In genomic region chr11:100978442-100978841, GRCh38 we compare ENCODE assay signal across 16 cellular contexts.
DNase-seq lines count a peak whose midpoint lies in the region; ATAC-seq, FAIRE-seq and TF ChIP-seq lines count a peak whose summit lies in the region.
"Had no signal": no experiment of that assay in that cellular context is flagged by ENCODE, and none has a peak within 500 bp of the region (broad histone marks: within the 10 kb centered on the region; RNA-seq: fewer than 3 reads in every experiment).

No MANE protein-coding gene starts in this region.

- FAIRE-seq in urothelium cell line (lab: Jason Lieb, UNC), result no peak
- FAIRE-seq: A549, GM12878, GM18507 had no signal

- 30% methylated on average over 2 of the region's 2 CpGs; no CpG with 5 or more reads in 1 of the 2 experiments for WGBS in endodermal cell (ENCODE audit: insufficient coverage in 1 of 2, insufficient read length in 1 of 2), 2 experiments

- peak overlapping the region; percentile 75 for H3K27ac ChIP-seq in HUES48 (ENCODE audit: low read depth, low read length)
- H3K27ac ChIP-seq in endodermal cell (ENCODE audit: low read depth, low read length), result no peak overlapping the region
- H3K27ac ChIP-seq: A549, C4-2B, HL-60 had no signal

- ATAC-seq in activated CD4-positive, alpha-beta T cell treated with anti-CD3 and anti-CD28 coated beads for 36 hours, result no peak
- ATAC-seq: A549, GM12878, HCT116 had no signal

- CTCF ChIA-PET in activated CD4-positive, alpha-beta T cell treated with anti-CD3 and anti-CD28 coated beads for 36 hours (lab: Charles Lee), result no interaction called here

- H3K27me3 ChIP-seq in HUES48 (ENCODE audit: control insufficient read depth, insufficient read depth, low read length) (peaks cover 46% of the 10 kb centered on the region), endodermal cell (ENCODE audit: control insufficient read depth, insufficient read depth, low read length, poor library complexity, severe bottlenecking) (no peaks in the 10 kb centered on the region)
- H3K27me3 ChIP-seq: BE2C had no signal

- H3K4me1 ChIP-seq in HUES48 (ENCODE audit: control insufficient read depth, insufficient read depth, low read length), result peaks cover 10% of the 10 kb centered on the region; the same call in 1 of the 2 replicates
- H3K4me1 ChIP-seq in endodermal cell (ENCODE audit: control insufficient read depth, insufficient read depth, low read length), result peaks cover 8% of the 10 kb centered on the region
- H3K4me1 ChIP-seq: A549, BE2C had no signal

- POLR2A ChIA-PET in activated CD4-positive, alpha-beta T cell treated with anti-CD3 and anti-CD28 coated beads for 36 hours (lab: Charles Lee), result no interaction called here

- peaks cover 20% of the 10 kb centered on the region for H3K27me3 Mint-ChIP-seq in endodermal cell (ENCODE audit: insufficient read depth)
- H3K27me3 Mint-ChIP-seq in activated CD4-positive, alpha-beta T cell treated with anti-CD3 and anti-CD28 coated beads for 36 hours, result no peaks in the 10 kb centered on the region
- H3K27me3 Mint-ChIP-seq: CD4-positive, alpha-beta memory T cell had no signal

- peaks cover 68% of the 10 kb centered on the region for H3K36me3 Mint-ChIP-seq in endodermal cell (ENCODE audit: low read depth)
- no peaks in the 10 kb centered on the region for H3K36me3 Mint-ChIP-seq in activated CD4-positive, alpha-beta T cell treated with anti-CD3 and anti-CD28 coated beads for 36 hours (ENCODE audit: low read depth)
- H3K36me3 Mint-ChIP-seq: CD4-positive, alpha-beta memory T cell had no signal

- peaks cover 50% of the 10 kb centered on the region for H3K36me3 ChIP-seq in HUES48 (ENCODE audit: control insufficient read depth, insufficient read depth, low read length)
- peaks cover 92% of the 10 kb centered on the region for H3K36me3 ChIP-seq in endodermal cell (ENCODE audit: control insufficient read depth, insufficient read depth, low read length)
- H3K36me3 ChIP-seq: BE2C had no signal

- no peak overlapping the region for H3K27ac Mint-ChIP-seq in endodermal cell
- no peak overlapping the region for H3K27ac Mint-ChIP-seq in activated CD4-positive, alpha-beta T cell treated with anti-CD3 and anti-CD28 coated beads for 36 hours
- H3K27ac Mint-ChIP-seq: CD4-positive, alpha-beta memory T cell had no signal

- H3K9ac ChIP-seq in HUES48 (ENCODE audit: low read depth, low read length) (no peak overlapping the region), endodermal cell (ENCODE audit: extremely low read depth, low read length, poor library complexity, severe bottlenecking) (no peak overlapping the region)

- H3K4me3 Mint-ChIP-seq in endodermal cell, result no peak overlapping the region
- no peak overlapping the region for H3K4me3 Mint-ChIP-seq in activated CD4-positive, alpha-beta T cell treated with anti-CD3 and anti-CD28 coated beads for 36 hours
- H3K4me3 Mint-ChIP-seq: CD4-positive, alpha-beta memory T cell had no signal

- DNase-seq in endodermal cell (peak; percentile 75), iPS-NIHi11 (ENCODE audit: low spot score) (peak; percentile 31), urothelium cell line (ENCODE audit: low spot score) (no peak), amygdala (lab: John Stamatoyannopoulos, UW) (no peak)
- no peak for DNase-seq in activated CD4-positive, alpha-beta T cell treated with anti-CD3 and anti-CD28 coated beads for 36 hours
- DNase-seq: BE2C; CD4-positive, alpha-beta memory T cell; DMS79; GOT3 had no signal

- peaks cover 42% of the 10 kb centered on the region for H3K4me1 Mint-ChIP-seq in endodermal cell
- no peaks in the 10 kb centered on the region for H3K4me1 Mint-ChIP-seq in activated CD4-positive, alpha-beta T cell treated with anti-CD3 and anti-CD28 coated beads for 36 hours
- H3K4me1 Mint-ChIP-seq: CD4-positive, alpha-beta memory T cell had no signal

- H3K4me3 ChIP-seq in HUES48 (ENCODE audit: low read depth, low read length) (no peak overlapping the region), endodermal cell (ENCODE audit: low read length) (no peak overlapping the region)
- H3K4me3 ChIP-seq: A549, GM12878 had no signal

- no peak for TF ChIP-seq CTCF in endodermal cell (conservative IDR thresholded peaks at IDR 0.05)

- H3K9me3 ChIP-seq in HUES48 (ENCODE audit: control insufficient read depth, insufficient read depth, low read length) (no peaks in the 10 kb centered on the region), endodermal cell (ENCODE audit: control insufficient read depth, low read length) (no peaks in the 10 kb centered on the region)
- H3K9me3 ChIP-seq: A549, BE2C had no signal

- intact Hi-C loops in activated CD4-positive, alpha-beta T cell treated with anti-CD3 and anti-CD28 coated beads for 36 hours (cut with DNase I, micrococcal nuclease), result no loop called here

- no peaks in the 10 kb centered on the region for H3K9me3 Mint-ChIP-seq in endodermal cell
- H3K9me3 Mint-ChIP-seq in activated CD4-positive, alpha-beta T cell treated with anti-CD3 and anti-CD28 coated beads for 36 hours (ENCODE audit: low read depth), result no peaks in the 10 kb centered on the region

Comparison
In these comparisons a context has a peak if more than half of its experiments do, and no peak if none do; other contexts are left out.
1. DNase-seq: peak in endodermal cell (single experiment) and iPS-NIHi11 (single experiment); none in urothelium cell line (single experiment), activated CD4-positive, alpha-beta T cell treated with anti-CD3 and anti-CD28 coated beads for 36 hours (single experiment) and amygdala (0 of 56).